ENCODE assay signal across 19 cellular contexts in the genomic region with DNA sequence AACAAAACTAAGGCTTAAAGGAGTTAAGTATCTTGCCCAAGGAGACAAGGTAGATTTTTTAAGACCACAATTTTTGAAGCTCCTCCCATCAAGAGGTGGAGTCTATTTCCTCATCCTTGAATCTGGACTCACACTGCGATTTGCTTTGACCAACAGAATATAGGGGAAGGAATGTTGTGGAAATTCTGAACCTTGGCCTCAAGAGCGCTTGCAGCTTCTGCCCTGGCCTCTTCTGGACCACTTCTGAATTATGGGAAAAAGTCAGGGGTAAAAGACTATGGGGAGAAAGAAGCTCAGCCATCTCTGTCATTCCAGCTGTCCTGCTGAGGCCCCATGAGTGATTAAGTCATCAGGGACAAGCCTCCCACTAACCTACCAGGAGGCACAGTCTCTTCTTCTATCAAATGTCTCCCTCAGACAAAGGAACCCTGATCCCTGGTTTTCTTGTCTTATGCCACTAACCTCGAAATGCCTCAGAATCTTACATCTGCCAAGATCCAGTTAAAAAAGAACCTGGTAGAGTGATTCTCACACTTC. TPM values are rescaled to one million over a fixed set of nuclear protein-coding genes. Genes with fewer than 3 reads are reported as not detected.
DNase-seq lines count a peak whose midpoint lies in the region; ATAC-seq and TF ChIP-seq lines count a peak whose summit lies in the region.
"Had no signal": no experiment of that assay in that cellular context is flagged by ENCODE, and none has a peak within 500 bp of the region (broad histone marks: within the 10 kb centered on the region; RNA-seq: fewer than 3 reads in every experiment).

No MANE protein-coding gene starts in this region.

- H3K27me3 Mint-ChIP-seq in activated naive CD8-positive, alpha-beta T cell treated with anti-CD3 and anti-CD28 coated beads, Interleukin-2, amount 50 U/mL, for 24 hours, result no peaks in the 10 kb centered on the region
- H3K27me3 Mint-ChIP-seq in activated naive CD8-positive, alpha-beta T cell treated with anti-CD3 and anti-CD28 coated beads for 36 hours, result no peaks in the 10 kb centered on the region
- no peaks in the 10 kb centered on the region for H3K27me3 Mint-ChIP-seq in T-helper 17 cell
- H3K27me3 Mint-ChIP-seq in mesothelial cell of epicardium (ENCODE audit: low read depth), result no peaks in the 10 kb centered on the region

- no peak for TF ChIP-seq CTCF in mesothelial cell of epicardium (IDR thresholded peaks at IDR 0.05; ENCODE audit: unreplicated experiment)

- no peak for DNase-seq in activated naive CD8-positive, alpha-beta T cell treated with anti-CD3 and anti-CD28 coated beads, Interleukin-2, amount 50 U/mL, for 24 hours
- DNase-seq in activated naive CD8-positive, alpha-beta T cell treated with anti-CD3 and anti-CD28 coated beads for 36 hours, result no peak
- DNase-seq in T-helper 17 cell, result no peak
- DNase-seq in mesothelial cell of epicardium (ENCODE audit: low spot score in 2 of 2, unreplicated experiment in 2 of 2), result no peak
- no peak for DNase-seq in cerebellum (ENCODE audit: low spot score)
- no peak for DNase-seq in kidney tubule cell (ENCODE audit: low spot score)
- DNase-seq: AML-193, DND-41, KBM-7, MV-4-11, NCI-H1694 treated with DMSO at 0.1 percent for 48 hours, NCI-H2107, NCI-H2227 treated with DMSO at 0.1 percent for 48 hours, NCI-H510A treated with DMSO at 0.1 percent for 48 hours, NCI-H774, Right ventricle myocardium superior had no signal

- no peak for ATAC-seq in activated naive CD8-positive, alpha-beta T cell treated with anti-CD3 and anti-CD28 coated beads, Interleukin-2, amount 50 U/mL, for 24 hours
- ATAC-seq in T-helper 17 cell (no peak), HG03378 (IDR thresholded peaks at IDR 0.05; ENCODE audit: unreplicated experiment) (no peak), HG02970 (IDR thresholded peaks at IDR 0.05; ENCODE audit: low FRiP score, unreplicated experiment) (no peak)

- H3K27ac Mint-ChIP-seq in activated naive CD8-positive, alpha-beta T cell treated with anti-CD3 and anti-CD28 coated beads, Interleukin-2, amount 50 U/mL, for 24 hours, result peak overlapping the region; percentile 11
- H3K27ac Mint-ChIP-seq in activated naive CD8-positive, alpha-beta T cell treated with anti-CD3 and anti-CD28 coated beads for 36 hours, result no peak overlapping the region
- H3K27ac Mint-ChIP-seq in T-helper 17 cell, result peak overlapping the region; percentile 24
- H3K27ac Mint-ChIP-seq in mesothelial cell of epicardium, result peak overlapping the region; percentile 31

- H3K4me3 Mint-ChIP-seq in activated naive CD8-positive, alpha-beta T cell treated with anti-CD3 and anti-CD28 coated beads, Interleukin-2, amount 50 U/mL, for 24 hours, result no peak overlapping the region
- H3K4me3 Mint-ChIP-seq in activated naive CD8-positive, alpha-beta T cell treated with anti-CD3 and anti-CD28 coated beads for 36 hours, result no peak overlapping the region
- no peak overlapping the region for H3K4me3 Mint-ChIP-seq in T-helper 17 cell
- no peak overlapping the region for H3K4me3 Mint-ChIP-seq in mesothelial cell of epicardium
- H3K4me3 Mint-ChIP-seq: CD14-positive monocyte had no signal

- peaks cover 32% of the 10 kb centered on the region for H3K4me1 Mint-ChIP-seq in activated naive CD8-positive, alpha-beta T cell treated with anti-CD3 and anti-CD28 coated beads, Interleukin-2, amount 50 U/mL, for 24 hours
- peaks cover 23% of the 10 kb centered on the region for H3K4me1 Mint-ChIP-seq in activated naive CD8-positive, alpha-beta T cell treated with anti-CD3 and anti-CD28 coated beads for 36 hours
- peaks cover 22% of the 10 kb centered on the region for H3K4me1 Mint-ChIP-seq in T-helper 17 cell
- H3K4me1 Mint-ChIP-seq in mesothelial cell of epicardium, result peaks cover 20% of the 10 kb centered on the region
- H3K4me1 Mint-ChIP-seq: CD14-positive monocyte had no signal

- no peaks in the 10 kb centered on the region for H3K9me3 ChIP-seq in T-helper 17 cell (ENCODE audit: control insufficient read depth, low read length, poor library complexity, severe bottlenecking)

- H3K36me3 Mint-ChIP-seq in activated naive CD8-positive, alpha-beta T cell treated with anti-CD3 and anti-CD28 coated beads, Interleukin-2, amount 50 U/mL, for 24 hours (ENCODE audit: low read depth), result peaks cover 22% of the 10 kb centered on the region
- H3K36me3 Mint-ChIP-seq in activated naive CD8-positive, alpha-beta T cell treated with anti-CD3 and anti-CD28 coated beads for 36 hours, result peaks cover 30% of the 10 kb centered on the region
- H3K36me3 Mint-ChIP-seq in T-helper 17 cell (ENCODE audit: low read depth), result peaks cover 6% of the 10 kb centered on the region
- peaks cover 2% of the 10 kb centered on the region for H3K36me3 Mint-ChIP-seq in mesothelial cell of epicardium

- no peaks in the 10 kb centered on the region for H3K9me3 Mint-ChIP-seq in activated naive CD8-positive, alpha-beta T cell treated with anti-CD3 and anti-CD28 coated beads, Interleukin-2, amount 50 U/mL, for 24 hours
- no peaks in the 10 kb centered on the region for H3K9me3 Mint-ChIP-seq in activated naive CD8-positive, alpha-beta T cell treated with anti-CD3 and anti-CD28 coated beads for 36 hours
- H3K9me3 Mint-ChIP-seq in mesothelial cell of epicardium, result no peaks in the 10 kb centered on the region
- H3K9me3 Mint-ChIP-seq: CD14-positive monocyte had no signal

RNA-seq across cellular contexts. Expression of a gene that starts 25.9 kb away (rescaled TPM):
- 10 to 100 TPM; 91.8 to 92.2 TPM for total RNA-seq in activated naive CD8-positive, alpha-beta T cell treated with anti-CD3 and anti-CD28 coated beads for 36 hours
- total RNA-seq in T-helper 17 cell (10 to 100 TPM; 46.6 to 52.9 TPM), mesothelial cell of epicardium (62.9 to 68.2 TPM (median 62.9 TPM) in 3 replicates), cerebellum (43.3 TPM)
